In genomic region chr13:52163878-52164277, GRCh38 we compare ENCODE assay signal across 10 cellular contexts. TPM values are rescaled to one million over a fixed set of nuclear protein-coding genes. Genes with fewer than 3 reads are reported as not detected.
DNase-seq lines count a peak whose midpoint lies in the region; ATAC-seq, FAIRE-seq and TF ChIP-seq lines count a peak whose summit lies in the region.
"Not testable (repeated sequence)": the region's sequence is repeated elsewhere in the genome, so short reads cannot be mapped to it uniquely, and the experiment has no call there.
"Had no signal": no experiment of that assay in that cellular context is flagged by ENCODE, and none has a peak within 500 bp of the region (broad histone marks: within the 10 kb centered on the region; RNA-seq: fewer than 3 reads in every experiment).

No MANE protein-coding gene starts in this region.

- H3K27me3 ChIP-seq in GM23248 (replicated peaks; ENCODE audit: insufficient read depth); astrocyte (ENCODE audit: insufficient read depth, low read length); dorsolateral prefrontal cortex; keratinocyte (ENCODE audit: control insufficient read depth, extremely low read depth, insufficient read depth, low read length): not testable (repeated sequence)

- H3K9me3 Mint-ChIP-seq in astrocyte (ENCODE audit: unreplicated experiment); neural crest cell: not testable (repeated sequence)

- H3K9me2 ChIP-seq in GM23248 (ENCODE audit: insufficient read depth) = not testable (repeated sequence)

- H3K4me1 Mint-ChIP-seq in T-helper 17 cell = not testable (repeated sequence)
- H3K4me1 Mint-ChIP-seq in astrocyte (ENCODE audit: low read depth, unreplicated experiment) = peaks cover 27% of the 10 kb centered on the region
- H3K4me1 Mint-ChIP-seq in neural crest cell = peaks cover 49% of the 10 kb centered on the region

- H3K9me1 ChIP-seq in keratinocyte (ENCODE audit: control insufficient read depth, extremely low read depth, insufficient read depth, low read length) = not testable (repeated sequence)

- H4K20me1 ChIP-seq in GM23248 (ENCODE audit: insufficient read depth); astrocyte (ENCODE audit: insufficient read depth, low read length); keratinocyte (ENCODE audit: control insufficient read depth, extremely low read depth, insufficient read depth, low read length): not testable (repeated sequence)

- intact Hi-C loops in dorsolateral prefrontal cortex (cut with DNase I) = not testable (repeated sequence)

- ATAC-seq in T-helper 17 cell = not testable (repeated sequence)

- peak; percentile 98 for FAIRE-seq in astrocyte (lab: Jason Lieb, UNC)
- peak; percentile 97 for FAIRE-seq in keratinocyte (lab: Jason Lieb, UNC)

- H3K36me3 Mint-ChIP-seq in T-helper 17 cell (ENCODE audit: low read depth); astrocyte (ENCODE audit: low read depth, unreplicated experiment); neural crest cell (ENCODE audit: low read depth): not testable (repeated sequence)

- 67 to 68% methylated on average over 3 of the region's 3 CpGs for WGBS in GM23248 (ENCODE audit: low coverage in 1 of 2, low lambda C conversion rate in 2 of 2, missing lambda C conversion rate in 2 of 2), 2 experiments

- peak; percentile 32 for DNase-seq in GM23248
- peak; percentile 17 for DNase-seq in M059J (ENCODE audit: low read depth)
- DNase-seq in T-helper 17 cell; astrocyte (ENCODE audit: low read depth); dorsolateral prefrontal cortex; keratinocyte (ENCODE audit: low read depth, low spot score); neural crest cell (ENCODE audit: low read depth, low spot score): not testable (repeated sequence)

- H3K79me2 ChIP-seq in GM23248 (ENCODE audit: insufficient read depth); astrocyte (ENCODE audit: insufficient read depth, low read length); keratinocyte (ENCODE audit: control insufficient read depth, insufficient read depth, low read length): not testable (repeated sequence)

- not testable (repeated sequence) for H3K4me3 Mint-ChIP-seq in T-helper 17 cell; astrocyte (ENCODE audit: unreplicated experiment)
- peak overlapping the region; percentile 60 for H3K4me3 Mint-ChIP-seq in neural crest cell

- H3K27ac ChIP-seq in GM23248; astrocyte (ENCODE audit: low read depth, low read length); keratinocyte (ENCODE audit: control insufficient read depth, insufficient read depth, low read length): not testable (repeated sequence)
- H3K27ac ChIP-seq in dorsolateral prefrontal cortex (peak overlapping the region in 58 of 59 donors; percentile 17 to 99 (median 94)), temporal lobe (ENCODE audit: low read depth, low read length) (peak overlapping the region; percentile 92)

- H3K4me1 ChIP-seq in GM23248 (ENCODE audit: insufficient read depth) (peaks cover 17% of the 10 kb centered on the region), astrocyte (ENCODE audit: insufficient read depth, low read length) (peaks cover 21% of the 10 kb centered on the region)
- not testable (repeated sequence) for H3K4me1 ChIP-seq in keratinocyte (ENCODE audit: control insufficient read depth, extremely low read depth, insufficient read depth, low read length)

- TF ChIP-seq CTCF in astrocyte (IDR thresholded peaks at IDR 0.05; ENCODE audit: insufficient read depth, low read depth, low read length); dorsolateral prefrontal cortex (IDR thresholded peaks at IDR 0.05 in 54 of 56, conservative IDR thresholded peaks at IDR 0.05 in 2 of 56; ENCODE audit: low read depth in 1 of 56, partially characterized antibody in 56 of 56); keratinocyte (optimal IDR thresholded peaks at IDR 0.05 in 1 of 3, IDR thresholded peaks at IDR 0.05 in 1 of 3, conservative IDR thresholded peaks at IDR 0.05 in 1 of 3; ENCODE audit: extremely low read depth in 1 of 3, insufficient read depth in 2 of 3, low read length in 3 of 3); neural crest cell (conservative IDR thresholded peaks at IDR 0.05): not testable (repeated sequence)

- H3K27ac Mint-ChIP-seq in T-helper 17 cell (peak overlapping the region; percentile 53), astrocyte (ENCODE audit: unreplicated experiment) (peak overlapping the region; percentile 2)
- not testable (repeated sequence) for H3K27ac Mint-ChIP-seq in neural crest cell (ENCODE audit: unreplicated experiment)

- H2AFZ ChIP-seq in GM23248; astrocyte (ENCODE audit: low read depth, low read length); keratinocyte (ENCODE audit: control insufficient read depth, low read length): not testable (repeated sequence)

- H3K27me3 Mint-ChIP-seq in T-helper 17 cell; astrocyte (ENCODE audit: low read depth, unreplicated experiment); neural crest cell (ENCODE audit: low read depth): not testable (repeated sequence)

- H3F3A ChIP-seq in GM23248 (ENCODE audit: insufficient read depth) = peaks cover 17% of the 10 kb centered on the region; the same call in 1 of the 2 replicates

- not testable (repeated sequence) for H3K9ac ChIP-seq in GM23248; astrocyte (ENCODE audit: low read length); keratinocyte (ENCODE audit: control insufficient read depth, extremely low read depth, insufficient read depth, low read length)

- not testable (repeated sequence) for H3K9me3 ChIP-seq in GM23248 (ENCODE audit: low read depth); T-helper 17 cell (ENCODE audit: control insufficient read depth, low read length, poor library complexity, severe bottlenecking); astrocyte (ENCODE audit: insufficient read depth, low read depth, low read length); keratinocyte (ENCODE audit: control insufficient read depth, low read depth, low read length)

- not testable (repeated sequence) for H3K36me3 ChIP-seq in GM23248 (ENCODE audit: low read depth); astrocyte (ENCODE audit: insufficient read depth, low read length); keratinocyte (ENCODE audit: control insufficient read depth in 2 of 2, extremely low read depth in 1 of 2, insufficient read depth in 2 of 2, low read length in 2 of 2)

- in situ Hi-C loops in GM23248 (cut with MboI) = not testable (repeated sequence)

- dilution Hi-C loops in keratinocyte (cut with MboI; ENCODE audit: extremely low pct_ligation_motif_present, low sequenced_read_pairs) = not testable (repeated sequence)

- H3K4me2 ChIP-seq in GM23248 (ENCODE audit: unreplicated experiment); keratinocyte (ENCODE audit: control insufficient read depth, extremely low read depth, insufficient read depth, low read depth, low read length): not testable (repeated sequence)
- H3K4me2 ChIP-seq in astrocyte (ENCODE audit: low read length) = peak overlapping the region; percentile 15

- H3K4me3 ChIP-seq in GM23248; astrocyte (ENCODE audit: insufficient read depth, low read depth, low read length); dorsolateral prefrontal cortex; keratinocyte (ENCODE audit: control insufficient read depth in 2 of 3, extremely low read depth in 1 of 3, insufficient read depth in 2 of 3, low read depth in 1 of 3, low read length in 3 of 3): not testable (repeated sequence)

RNA-seq across cellular contexts. Expression of gene NEK3, which starts 4.5 kb away (rescaled TPM):
- total RNA-seq in GM23248 (2014; rRNA removed; shearing (Covaris generic)) = 8.9 and 12.0 TPM in 2 replicates
- polyA plus RNA-seq in GM23248 (2016; fragmentation: Nextera tagmentation; extraction: Ambion mirVana) = 8.8 and 11.1 TPM in 2 replicates
- 2.2 and 4.2 TPM in 2 replicates for total RNA-seq in M059J (2014; rRNA removed; shearing (Covaris generic))
- total RNA-seq in T-helper 17 cell = 1 to 10 TPM; 6.8 to 8.5 TPM
- 13.9 and 15.3 TPM in 2 replicates for total RNA-seq in astrocyte
- 10 to 100 TPM in 101 of 120 experiments, 1 to 10 TPM in 19; 4.0 to 49.8 (median 16.7) TPM for total RNA-seq in dorsolateral prefrontal cortex
- 5.1 to 11.1 TPM (median 6.7 TPM) in 3 replicates for polyA plus RNA-seq in keratinocyte
- polyA plus RNA-seq in keratinocyte (2011; ENCODE audit: low read depth) = 13.8 TPM
- 5.4 and 8.9 TPM in 2 replicates for polyA plus RNA-seq in keratinocyte (2011; cell fraction: cytosol; rRNA removed)
- 15.6 and 21.1 TPM in 2 replicates for polyA plus RNA-seq in keratinocyte (2011; cell fraction: nucleus; rRNA removed)
- polyA plus RNA-seq in keratinocyte (2012; ENCODE audit: low replicate concordance) = 3.3 and 7.7 TPM in 2 replicates
- 0.92 to 5.6 TPM (median 1.5 TPM) in 3 replicates for polyA minus RNA-seq in keratinocyte
- 2.5 TPM for polyA minus RNA-seq in keratinocyte (2011; cell fraction: cytosol; rRNA and poly(A)+ RNA removed)
- 1.7 and 3.8 TPM in 2 replicates for polyA minus RNA-seq in keratinocyte (2011; cell fraction: nucleus; rRNA and poly(A)+ RNA removed)
- 26.6 and 27.5 TPM in 2 replicates for total RNA-seq in neural crest cell
- 9.8 TPM for total RNA-seq in temporal lobe

RNA-seq across cellular contexts. Expression of gene NEK5, which starts 35.0 kb away (rescaled TPM):
- total RNA-seq in GM23248 (2014; rRNA removed; shearing (Covaris generic)) = not detected in 2 replicates
- polyA plus RNA-seq in GM23248 (2016; fragmentation: Nextera tagmentation; extraction: Ambion mirVana) = 0.13 and 0.19 TPM in 2 replicates
- total RNA-seq in M059J (2014; rRNA removed; shearing (Covaris generic)) = not detected in 2 replicates
- not detected for total RNA-seq in T-helper 17 cell
- total RNA-seq in astrocyte = 0.34 and 0.50 TPM in 2 replicates
- total RNA-seq in dorsolateral prefrontal cortex = 1 to 10 TPM in 104 of 120 experiments, under 1 TPM in 16; 0.60 to 4.5 (median 1.5) TPM
- polyA plus RNA-seq in keratinocyte = 0.11 to 0.45 TPM (median 0.21 TPM) in 3 replicates
- 0.45 TPM for polyA plus RNA-seq in keratinocyte (2011; ENCODE audit: low read depth)
- 0.25 and 0.28 TPM in 2 replicates for polyA plus RNA-seq in keratinocyte (2011; cell fraction: cytosol; rRNA removed)
- 0.76 and 1.1 TPM in 2 replicates for polyA plus RNA-seq in keratinocyte (2011; cell fraction: nucleus; rRNA removed)
- 0.17 and 0.47 TPM in 2 replicates for polyA plus RNA-seq in keratinocyte (2012; ENCODE audit: low replicate concordance)
- polyA minus RNA-seq in keratinocyte = 0.22 to 0.33 TPM in 2 of 3 replicates, not detected in the other
- polyA minus RNA-seq in keratinocyte (2011; cell fraction: cytosol; rRNA and poly(A)+ RNA removed) = not detected
- 0.74 and 0.78 TPM in 2 replicates for polyA minus RNA-seq in keratinocyte (2011; cell fraction: nucleus; rRNA and poly(A)+ RNA removed)
- total RNA-seq in neural crest cell = 0.12 and 0.27 TPM in 2 replicates
- 0.74 TPM for total RNA-seq in temporal lobe
- total RNA-seq: A673; CD8-positive, alpha-beta T cell had no signal
